ENCODE assay signal across 8 cellular contexts in genomic region chr19:7921302-7921954, GRCh38. TPM values are rescaled to one million over a fixed set of nuclear protein-coding genes. Genes with fewer than 3 reads are reported as not detected.
DNase-seq lines count a peak whose midpoint lies in the region; ATAC-seq and TF ChIP-seq lines count a peak whose summit lies in the region.

No MANE protein-coding gene starts in this region.

- H3K27me3 Mint-ChIP-seq in Caco-2 (ENCODE audit: insufficient read depth, unreplicated experiment) (no peaks in the 10 kb centered on the region), osteocyte (ENCODE audit: unreplicated experiment) (peaks cover 4% of the 10 kb centered on the region)
- H3K27me3 Mint-ChIP-seq in effector memory CD8-positive, alpha-beta T cell = peaks cover 0 to 19% of the 10 kb centered on the region in 2 donors

- H3K9me3 ChIP-seq in Caco-2 = no peaks in the 10 kb centered on the region

- POLR2A ChIA-PET in Caco-2 (lab: Charles Lee) = interaction anchor here (1.0 to 2.3 kb wide), 4 partner anchors 18 to 52 kb away, joined by 3 to 69 read pairs (median 16); partner anchors contain the start of genes MAP2K7 and TIMM44

- CTCF ChIA-PET in Caco-2 (lab: Charles Lee) = interaction anchor here (0.7 to 3.6 kb wide), 4 partner anchors 8 to 86 kb away, joined by 4 to 50 read pairs (median 20); no protein-coding TSS in a partner anchor

- no peaks in the 10 kb centered on the region for H3K27me3 ChIP-seq in Caco-2 (replicated peaks; ENCODE audit: control insufficient read depth, insufficient read depth, low read length)

- DNase-seq in Caco-2 (no peak), NCI-H2227 treated with DMSO at 0.1 percent for 48 hours (lab: John Stamatoyannopoulos, UW) (peak; percentile 53), osteocyte (ENCODE audit: extremely low spot score, unreplicated experiment) (no peak), RPMI8226 (no peak), NCI-H774 (lab: John Stamatoyannopoulos, UW) (no peak), H4 (ENCODE audit: low spot score) (no peak)
- no peak for DNase-seq in effector memory CD8-positive, alpha-beta T cell

- no peaks in the 10 kb centered on the region for H3K36me3 ChIP-seq in Caco-2 (ENCODE audit: control insufficient read depth, insufficient read depth, low read length)

- no TSS peak for BruUV-seq in Caco-2 (replicated peaks; lab: Mats Ljungman, UMichigan)

- peaks cover 19% of the 10 kb centered on the region for H3K4me1 ChIP-seq in Caco-2

- H3K4me3 ChIP-seq in Caco-2 (ENCODE audit: low read depth, low read length) = peak overlapping the region; percentile 41

- H3K4me1 Mint-ChIP-seq in Caco-2 (ENCODE audit: low read depth, unreplicated experiment) (peaks cover 7% of the 10 kb centered on the region), osteocyte (ENCODE audit: unreplicated experiment) (peaks cover 32% of the 10 kb centered on the region)
- H3K4me1 Mint-ChIP-seq in effector memory CD8-positive, alpha-beta T cell (ENCODE audit: low read depth in 2 of 2) = peaks cover 28 to 39% of the 10 kb centered on the region in 2 donors

- H3K27ac Mint-ChIP-seq in Caco-2 (ENCODE audit: unreplicated experiment) = peak overlapping the region; percentile 29
- peak overlapping the region; percentile 29 to 81 for H3K27ac Mint-ChIP-seq in effector memory CD8-positive, alpha-beta T cell
- peak overlapping the region; percentile 96 for H3K27ac Mint-ChIP-seq in osteocyte (ENCODE audit: unreplicated experiment)

- H3K4me3 Mint-ChIP-seq in Caco-2 (ENCODE audit: unreplicated experiment) = peak overlapping the region; percentile 87
- peak overlapping the region; percentile 67 to 85 for H3K4me3 Mint-ChIP-seq in effector memory CD8-positive, alpha-beta T cell
- peak overlapping the region; percentile 91 for H3K4me3 Mint-ChIP-seq in osteocyte (ENCODE audit: unreplicated experiment)

- no peak for ATAC-seq in effector memory CD8-positive, alpha-beta T cell (replicated peaks)
- ATAC-seq in GM18858 (IDR thresholded peaks at IDR 0.05; ENCODE audit: unreplicated experiment) = no peak

- H3K9me3 Mint-ChIP-seq in Caco-2 (ENCODE audit: unreplicated experiment) (no peaks in the 10 kb centered on the region), osteocyte (ENCODE audit: unreplicated experiment) (no peaks in the 10 kb centered on the region)
- no peaks in the 10 kb centered on the region for H3K9me3 Mint-ChIP-seq in effector memory CD8-positive, alpha-beta T cell

- intact Hi-C loops in Caco-2 (cut with micrococcal nuclease; ENCODE audit: unreplicated experiment) = no loop called here

- TF ChIP-seq CTCF in Caco-2 (IDR thresholded peaks at IDR 0.05; ENCODE audit: insufficient read depth in 1 of 2, low read depth in 1 of 2, low read length in 1 of 2, severe bottlenecking in 1 of 2, unreplicated experiment in 1 of 2) = no peak
- no peak for TF ChIP-seq CTCF in osteocyte (IDR thresholded peaks at IDR 0.05)

- H3K36me3 Mint-ChIP-seq in Caco-2 (ENCODE audit: insufficient read depth, unreplicated experiment) = peaks cover 35% of the 10 kb centered on the region
- H3K36me3 Mint-ChIP-seq in effector memory CD8-positive, alpha-beta T cell (ENCODE audit: insufficient read depth) = peaks cover 39% of the 10 kb centered on the region
- H3K36me3 Mint-ChIP-seq in osteocyte (ENCODE audit: unreplicated experiment) = no peaks in the 10 kb centered on the region

RNA-seq across cellular contexts. Expression of gene SNAPC2, which starts 1.3 kb away (rescaled TPM):
- total RNA-seq in Caco-2 (2022) (8.8 and 10.4 TPM in 2 replicates), osteocyte (19.6 and 21.9 TPM in 2 replicates)
- total RNA-seq in H4 (2014; rRNA removed; shearing (Covaris generic)) = 23.5 and 27.0 TPM in 2 replicates

RNA-seq across cellular contexts. Expression of gene CTXN1, which starts 4.5 kb away (rescaled TPM):
- total RNA-seq in Caco-2 (2022) (7.4 and 9.1 TPM in 2 replicates), osteocyte (28.7 and 28.8 TPM in 2 replicates)
- 3.6 and 11.5 TPM in 2 replicates for total RNA-seq in H4 (2014; rRNA removed; shearing (Covaris generic))

RNA-seq across cellular contexts. Expression of gene TGFBR3L, which starts 6.8 kb away (rescaled TPM):
- total RNA-seq in Caco-2 (2022) (9.8 and 10.8 TPM in 2 replicates), osteocyte (2.3 and 2.6 TPM in 2 replicates)
- not detected in 2 replicates for total RNA-seq in H4 (2014; rRNA removed; shearing (Covaris generic))

RNA-seq across cellular contexts. Expression of gene MAP2K7, which starts 17.8 kb away (rescaled TPM):
- total RNA-seq in Caco-2 (2022) = 37.4 and 42.6 TPM in 2 replicates
- 34.4 and 42.1 TPM in 2 replicates for total RNA-seq in osteocyte
- 2.9 and 4.2 TPM in 2 replicates for total RNA-seq in H4 (2014; rRNA removed; shearing (Covaris generic))

RNA-seq across cellular contexts. Expression of gene TIMM44, which starts 22.0 kb away (rescaled TPM):
- total RNA-seq in Caco-2 (2022) = 129 and 146 TPM in 2 replicates
- total RNA-seq in osteocyte = 69.4 and 73.4 TPM in 2 replicates
- total RNA-seq in H4 (2014; rRNA removed; shearing (Covaris generic)) = 64.9 and 86.8 TPM in 2 replicates

Comparison
In these comparisons a context has a peak if more than half of its experiments do, and no peak if none do; other contexts are left out.
1. H3K27ac Mint-ChIP-seq: peak in every context shown above with its lines; median percentile 96 in osteocyte; 55 in effector memory CD8-positive, alpha-beta T cell; 29 in Caco-2.